8 cellular contexts compared by ENCODE assay signal in genomic region chr5:172283020-172283861, GRCh38.
DNase-seq lines count a peak whose midpoint lies in the region; ATAC-seq and TF ChIP-seq lines count a peak whose summit lies in the region.

Gene UBTD2, minus strand, starts transcription at chr5:172283764. Its CDS starts 99 bp downstream, at chr5:172283665.

- DNase-seq in GM19240 (ENCODE audit: insufficient read length, low spot score): peak; percentile 77
- DNase-seq in NOMO-1 treated with DMSO at 0.1 percent for 48 hours (lab: John Stamatoyannopoulos, UW; ENCODE audit: unreplicated experiment): peak; percentile 75
- DNase-seq in activated T-cell treated with anti-CD3 and anti-CD28 coated beads for 48 hours (ENCODE audit: low read depth): peak; percentile 72
- DNase-seq in erythroblast (lab: John Stamatoyannopoulos, UW): peak; percentile 44 to 55
- peak; percentile 84 for DNase-seq in stimulated activated CD8-positive, alpha-beta memory T cell treated with anti-CD3 and anti-CD28 coated beads, Interleukin-4, amount 100 ng/mL, for 48 hours

- no peak for TF ChIP-seq POLR2A in erythroblast (IDR thresholded peaks at IDR 0.05; ENCODE audit: low read length)

- peaks cover 0 to 15% (median 9%) of the 10 kb centered on the region in 11 experiments; a peak in 16 of 22 replicates for H3K9me3 ChIP-seq in BLaER1 treated with 17β-estradiol and CSF1 and Interleukin-3, amounts not matched to agents 10 nM and 100 nM (replicated peaks in 1 of 11)
- H3K9me3 ChIP-seq in mucosa of rectum (ENCODE audit: control insufficient read depth in 2 of 2, low read length in 2 of 2): no peaks in the 10 kb centered on the region

- H3K4me1 ChIP-seq in BLaER1 treated with 17β-estradiol and CSF1 and Interleukin-3, amounts not matched to agents 10 nM and 100 nM: peaks cover 25 to 44% (median 36%) of the 10 kb centered on the region in 10 experiments
- peaks cover 11% of the 10 kb centered on the region in 2 donors for H3K4me1 ChIP-seq in mucosa of rectum (ENCODE audit: control insufficient read depth in 2 of 2, insufficient read depth in 2 of 2, low read length in 2 of 2)

- H3K9ac ChIP-seq in BLaER1 treated with 17β-estradiol and CSF1 and Interleukin-3, amounts not matched to agents 10 nM and 100 nM: peak within 1 kb of the TSS; percentile 81 to 97 (median 95)
- peak within 1 kb of the TSS; percentile 72 to 88 for H3K9ac ChIP-seq in mucosa of rectum (ENCODE audit: low read depth in 1 of 2, low read length in 2 of 2)

- ATAC-seq in HG03439 (IDR thresholded peaks at IDR 0.05; ENCODE audit: unreplicated experiment): peak; percentile 83

- peaks cover 7 to 29% (median 18%) of the 10 kb centered on the region in 11 experiments for H3K36me3 ChIP-seq in BLaER1 treated with 17β-estradiol and CSF1 and Interleukin-3, amounts not matched to agents 10 nM and 100 nM
- H3K36me3 ChIP-seq in mucosa of rectum (ENCODE audit: control insufficient read depth in 2 of 2, insufficient read depth in 2 of 2, low read length in 2 of 2): no peaks in the 10 kb centered on the region

- peaks cover 18 to 52% (median 41%) of the 10 kb centered on the region in 11 experiments; a peak in 21 of 22 replicates for H4K20me1 ChIP-seq in BLaER1 treated with 17β-estradiol and CSF1 and Interleukin-3, amounts not matched to agents 10 nM and 100 nM

- H3K27me3 ChIP-seq in BLaER1 treated with 17β-estradiol and CSF1 and Interleukin-3, amounts not matched to agents 10 nM and 100 nM: no peaks in the 10 kb centered on the region
- no peaks in the 10 kb centered on the region for H3K27me3 ChIP-seq in mucosa of rectum (ENCODE audit: control insufficient read depth in 2 of 2, insufficient read depth in 2 of 2, low read length in 2 of 2)

- peak within 1 kb of the TSS; percentile 85 to 95 (median 93) for H3K27ac ChIP-seq in BLaER1 treated with 17β-estradiol and CSF1 and Interleukin-3, amounts not matched to agents 10 nM and 100 nM
- peak within 1 kb of the TSS; percentile 85 to 87 for H3K27ac ChIP-seq in mucosa of rectum (ENCODE audit: low read depth in 2 of 2, low read length in 2 of 2)

- peak within 1 kb of the TSS; percentile 66 to 98 (median 92) for H3K4me3 ChIP-seq in BLaER1 treated with 17β-estradiol and CSF1 and Interleukin-3, amounts not matched to agents 10 nM and 100 nM
- peak within 1 kb of the TSS; percentile 84 to 89 for H3K4me3 ChIP-seq in mucosa of rectum (ENCODE audit: low read length in 2 of 2)

- peak within 1 kb of the TSS; percentile 88 to 100 (median 96) for H3K4me2 ChIP-seq in BLaER1 treated with 17β-estradiol and CSF1 and Interleukin-3, amounts not matched to agents 10 nM and 100 nM

Comparison
In these comparisons a context has a peak if more than half of its experiments do, and no peak if none do; other contexts are left out.
1. Peak in every context shown above with its lines: DNase-seq, ATAC-seq, H3K4me3 ChIP-seq and H3K27ac ChIP-seq.